In the genomic region with DNA sequence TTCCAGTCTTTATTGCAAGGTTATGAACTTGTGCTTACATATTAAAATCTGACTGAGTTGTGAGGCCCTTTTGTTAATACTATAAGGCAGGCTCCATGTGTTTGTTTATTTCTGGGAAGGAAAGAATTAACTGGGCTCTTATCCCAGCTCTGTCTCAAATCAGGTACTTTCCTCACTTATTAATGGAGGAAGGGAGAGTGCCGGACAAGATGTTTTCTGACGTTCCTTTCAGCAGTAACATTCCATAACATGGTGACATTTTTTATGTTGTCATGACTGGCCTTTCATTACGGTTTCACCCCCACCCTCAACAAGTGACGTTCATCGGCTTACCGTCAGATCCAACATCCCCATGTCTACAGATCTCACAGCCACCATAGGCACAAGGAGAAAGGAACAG, we compare ENCODE assay signal across 16 cellular contexts.
DNase-seq lines count a peak whose midpoint lies in the region; ATAC-seq, FAIRE-seq and TF ChIP-seq lines count a peak whose summit lies in the region.
"Had no signal": no experiment of that assay in that cellular context is flagged by ENCODE, and none has a peak within 500 bp of the region (broad histone marks: within the 10 kb centered on the region; RNA-seq: fewer than 3 reads in every experiment).

No MANE protein-coding gene starts in this region.

- H3K79me2 ChIP-seq in astrocyte (ENCODE audit: insufficient read depth, low read length) (no peaks in the 10 kb centered on the region), hepatocyte (no peaks in the 10 kb centered on the region)

- WGBS in hepatocyte (ENCODE audit: low lambda C conversion rate, missing lambda C conversion rate) = 68% methylated on average over 6 of the region's 6 CpGs
- WGBS in stomach, 5 donors = 51 to 66% (median 59%) methylated on average over 6 of the region's 6 CpGs

- ATAC-seq in HG03108 (IDR thresholded peaks at IDR 0.05; ENCODE audit: unreplicated experiment) = no peak

- no peak overlapping the region for H3K27ac ChIP-seq in astrocyte (ENCODE audit: low read depth, low read length)
- peak overlapping the region; percentile 75 for H3K27ac ChIP-seq in hepatocyte
- H3K27ac ChIP-seq in stomach = peak overlapping the region in 4 of 5 donors; percentile 4 to 42 (median 32)
- H3K27ac ChIP-seq: thoracic aorta had no signal

- H3K4me2 ChIP-seq in astrocyte (ENCODE audit: low read length) (no peak overlapping the region), hepatocyte (peak overlapping the region; percentile 46)

- no peak overlapping the region for H3K4me3 ChIP-seq in astrocyte (ENCODE audit: insufficient read depth, low read depth, low read length)
- no peak overlapping the region for H3K4me3 ChIP-seq in hepatocyte
- H3K4me3 ChIP-seq in stomach = no peak overlapping the region
- H3K4me3 ChIP-seq: thoracic aorta had no signal

- H3K27ac Mint-ChIP-seq in HFFc6 = peak overlapping the region; percentile 54
- no peak overlapping the region for H3K27ac Mint-ChIP-seq in astrocyte (ENCODE audit: unreplicated experiment)

- TF ChIP-seq CTCF in HFFc6 (IDR thresholded peaks at IDR 0.05) (no peak), astrocyte (IDR thresholded peaks at IDR 0.05; ENCODE audit: insufficient read depth, low read depth, low read length) (no peak), hepatocyte (IDR thresholded peaks at IDR 0.05; ENCODE audit: poor library complexity) (no peak), stomach (IDR thresholded peaks at IDR 0.05) (no peak)

- TF ChIP-seq EP300 in stomach (IDR thresholded peaks at IDR 0.05) = no peak

- H3K27me3 Mint-ChIP-seq in HFFc6 (ENCODE audit: insufficient read depth) (no peaks in the 10 kb centered on the region), astrocyte (ENCODE audit: low read depth, unreplicated experiment) (no peaks in the 10 kb centered on the region)

- peaks cover 52% of the 10 kb centered on the region for H3K4me1 Mint-ChIP-seq in HFFc6 (ENCODE audit: low read depth)
- H3K4me1 Mint-ChIP-seq in astrocyte (ENCODE audit: low read depth, unreplicated experiment) = no peaks in the 10 kb centered on the region

- DNase-seq in HFFc6 = no peak
- peak; percentile 14 for DNase-seq in astrocyte (ENCODE audit: low read depth)
- DNase-seq in hepatocyte (ENCODE audit: low spot score) = no peak
- no peak for DNase-seq in stomach
- no peak for DNase-seq in stimulated activated CD4-positive, alpha-beta T cell treated with anti-CD3 and anti-CD28 coated beads, Interleukin-4, amount 100 ng/mL, for 1 hour
- no peak for DNase-seq in NOMO-1 treated with dmso at 0.1 percent for 144 hours (lab: John Stamatoyannopoulos, UW; ENCODE audit: unreplicated experiment)
- DNase-seq: activated CD4-positive, alpha-beta T cell treated with anti-CD3 and anti-CD28 coated beads for 48 hours; activated effector memory CD4-positive, alpha-beta T cell treated with anti-CD3 and anti-CD28 coated beads, Interleukin-2, amount 50 U/mL, for 16 hours; BE2C; kidney; NCI-H187 treated with DMSO at 0.1 percent for 48 hours; NCI-H226; nephron progenitor cell had no signal

- no peaks in the 10 kb centered on the region for H4K20me1 ChIP-seq in astrocyte (ENCODE audit: insufficient read depth, low read length)
- no peaks in the 10 kb centered on the region for H4K20me1 ChIP-seq in hepatocyte (ENCODE audit: insufficient read depth, poor library complexity, severe bottlenecking)

- H3K36me3 Mint-ChIP-seq in HFFc6 (ENCODE audit: low read depth) (no peaks in the 10 kb centered on the region), astrocyte (ENCODE audit: low read depth, unreplicated experiment) (peaks cover 8% of the 10 kb centered on the region)

- no peak overlapping the region for H2AFZ ChIP-seq in astrocyte (ENCODE audit: low read depth, low read length)
- no peak overlapping the region for H2AFZ ChIP-seq in hepatocyte

- intact Hi-C loops in stomach (cut with DNase I; ENCODE audit: low total_unique reads) = no loop called here

- no peak overlapping the region for H3K9ac ChIP-seq in astrocyte (ENCODE audit: low read length)

- H3K9me3 Mint-ChIP-seq in HFFc6 (no peaks in the 10 kb centered on the region), astrocyte (ENCODE audit: unreplicated experiment) (peaks cover 5% of the 10 kb centered on the region)
- H3K9me3 Mint-ChIP-seq: nephron progenitor cell had no signal

- H3K9me2 ChIP-seq in hepatocyte (replicated peaks; ENCODE audit: insufficient read depth) = no peaks in the 10 kb centered on the region

- H3K27me3 ChIP-seq in astrocyte (ENCODE audit: insufficient read depth, low read length) (no peaks in the 10 kb centered on the region), hepatocyte (no peaks in the 10 kb centered on the region), stomach (no peaks in the 10 kb centered on the region)
- H3K27me3 ChIP-seq: BE2C had no signal

- FAIRE-seq in astrocyte (lab: Jason Lieb, UNC) = peak; percentile 82
- FAIRE-seq: D721Med, kidney had no signal

- no peaks in the 10 kb centered on the region for H3K9me3 ChIP-seq in astrocyte (ENCODE audit: insufficient read depth, low read depth, low read length)
- H3K9me3 ChIP-seq in hepatocyte (ENCODE audit: low read depth) = no peaks in the 10 kb centered on the region
- no peaks in the 10 kb centered on the region for H3K9me3 ChIP-seq in stomach
- H3K9me3 ChIP-seq: BE2C, thoracic aorta had no signal

- H3K36me3 ChIP-seq in astrocyte (ENCODE audit: insufficient read depth, low read length) (no peaks in the 10 kb centered on the region), hepatocyte (replicated peaks; ENCODE audit: insufficient read depth, low read depth) (no peaks in the 10 kb centered on the region), stomach (no peaks in the 10 kb centered on the region)
- H3K36me3 ChIP-seq: BE2C, thoracic aorta had no signal

- H3K4me1 ChIP-seq in astrocyte (ENCODE audit: insufficient read depth, low read length) = no peaks in the 10 kb centered on the region
- H3K4me1 ChIP-seq in hepatocyte (ENCODE audit: insufficient read depth) = peaks cover 38% of the 10 kb centered on the region
- H3K4me1 ChIP-seq in stomach = peaks cover 18 to 45% (median 27%) of the 10 kb centered on the region in 4 donors

- TF ChIP-seq POLR2A in stomach (IDR thresholded peaks at IDR 0.05) = no peak

- H3K4me3 Mint-ChIP-seq in HFFc6 (peak overlapping the region; percentile 26; the same call in 1 of the 2 replicates), astrocyte (ENCODE audit: unreplicated experiment) (no peak overlapping the region)
- H3K4me3 Mint-ChIP-seq: nephron progenitor cell had no signal
